Comparison of ENCODE assay signal across 22 cellular contexts in the genomic region with DNA sequence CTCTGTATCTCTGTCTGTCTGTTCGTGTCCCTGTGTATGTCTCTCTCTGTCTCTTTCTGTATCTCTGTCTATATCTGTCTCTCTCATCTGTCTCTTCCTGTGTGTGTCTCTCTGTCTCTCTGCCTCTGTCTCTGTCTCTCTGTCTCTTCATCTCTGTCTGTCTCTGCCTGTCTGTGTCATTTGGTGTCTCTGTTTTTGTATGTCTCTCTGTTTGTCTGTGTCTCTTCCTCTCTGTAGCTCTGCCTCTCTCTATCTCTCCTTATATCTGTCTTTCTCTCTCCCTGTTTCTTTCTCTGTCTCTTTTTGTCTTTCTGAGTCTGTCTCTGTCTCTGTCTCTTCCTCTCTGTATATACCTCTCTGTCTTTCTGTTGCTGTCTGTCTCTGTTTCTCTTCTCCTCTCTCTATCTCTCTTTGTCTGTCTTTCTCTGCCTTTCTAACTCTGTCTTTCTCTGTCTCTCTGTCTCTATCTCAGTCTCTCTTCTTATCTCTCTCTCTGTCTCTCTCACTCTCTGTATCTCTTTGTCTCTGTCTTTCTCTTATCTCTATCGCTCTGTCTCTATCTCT. TPM values are rescaled to one million over a fixed set of nuclear protein-coding genes. Genes with fewer than 3 reads are reported as not detected.
A peak's percentile ranks its signal among the peaks of the same experiment; 100 is the strongest.
DNase-seq lines count a peak whose midpoint lies in the region; ATAC-seq and TF ChIP-seq lines count a peak whose summit lies in the region.
"Had no signal": no experiment of that assay in that cellular context is flagged by ENCODE, and none has a peak within 500 bp of the region (broad histone marks: within the 10 kb centered on the region; RNA-seq: fewer than 3 reads in every experiment).

No MANE protein-coding gene starts in this region.

- BruUV-seq in PC-9 (replicated peaks; lab: Mats Ljungman, UMichigan), result no TSS peak

- no peak for ATAC-seq in activated CD8-positive, alpha-beta T cell treated with anti-CD3 and anti-CD28 coated beads for 36 hours
- no peak for ATAC-seq in activated CD8-positive, alpha-beta T cell treated with anti-CD3 and anti-CD28 coated beads, Interleukin-2, amount 10 ng/mL, durations not matched to agents 7 days and 5 days
- no peak for ATAC-seq in activated naive CD8-positive, alpha-beta T cell treated with anti-CD3 and anti-CD28 coated beads, Interleukin-2, amount 50 U/mL, for 24 hours

- H3K9me3 ChIP-seq in Karpas-422 (ENCODE audit: low read length) (no peaks in the 10 kb centered on the region), spleen (no peaks in the 10 kb centered on the region), PC-9 (ENCODE audit: insufficient read depth, low read depth) (no peaks in the 10 kb centered on the region)
- H3K9me3 ChIP-seq: heart left ventricle, prostate gland, suprapubic skin had no signal

- peaks cover 68% of the 10 kb centered on the region for H3K4me1 ChIP-seq in Karpas-422 (ENCODE audit: low read length)
- H3K4me1 ChIP-seq in spleen, result peaks cover 0 to 16% (median 4%) of the 10 kb centered on the region in 6 donors
- no peaks in the 10 kb centered on the region for H3K4me1 ChIP-seq in PC-9 (replicated peaks; ENCODE audit: insufficient read depth)
- H3K4me1 ChIP-seq: heart left ventricle, prostate gland, suprapubic skin had no signal

- H3K36me3 ChIP-seq in Karpas-422 (ENCODE audit: insufficient read depth, low read length) (no peaks in the 10 kb centered on the region), spleen (no peaks in the 10 kb centered on the region), PC-9 (ENCODE audit: low read depth) (no peaks in the 10 kb centered on the region)
- H3K36me3 ChIP-seq: heart left ventricle, prostate gland, suprapubic skin had no signal

- WGBS in spleen, 5 donors, result 72 to 84% (median 78%) methylated on average over 2 of the region's 2 CpGs

- H3K4me3 Mint-ChIP-seq in activated CD8-positive, alpha-beta T cell treated with anti-CD3 and anti-CD28 coated beads for 36 hours, result no peak overlapping the region
- H3K4me3 Mint-ChIP-seq in activated CD8-positive, alpha-beta T cell treated with anti-CD3 and anti-CD28 coated beads, Interleukin-2, amount 10 ng/mL, durations not matched to agents 7 days and 5 days, result no peak overlapping the region
- no peak overlapping the region for H3K4me3 Mint-ChIP-seq in activated naive CD8-positive, alpha-beta T cell treated with anti-CD3 and anti-CD28 coated beads, Interleukin-2, amount 50 U/mL, for 24 hours
- H3K4me3 Mint-ChIP-seq: activated naive CD8-positive, alpha-beta T cell had no signal

- POLR2A ChIA-PET in activated CD8-positive, alpha-beta T cell treated with anti-CD3 and anti-CD28 coated beads for 36 hours (lab: Charles Lee), result no interaction called here
- POLR2A ChIA-PET in activated CD8-positive, alpha-beta T cell treated with anti-CD3 and anti-CD28 coated beads, Interleukin-2, amount 10 ng/mL, durations not matched to agents 7 days and 5 days (lab: Charles Lee), result no interaction called here
- POLR2A ChIA-PET in PC-9 (lab: Charles Lee; ENCODE audit: unreplicated experiment), result no interaction called here

- H3K9me2 ChIP-seq in Karpas-422 (replicated peaks; ENCODE audit: insufficient read depth, low read length) (no peaks in the 10 kb centered on the region), PC-9 (ENCODE audit: insufficient read depth) (no peaks in the 10 kb centered on the region)

- peak overlapping the region; percentile 70 for H3K9ac ChIP-seq in Karpas-422 (ENCODE audit: low read length)

- no peaks in the 10 kb centered on the region for H3K36me3 Mint-ChIP-seq in activated CD8-positive, alpha-beta T cell treated with anti-CD3 and anti-CD28 coated beads for 36 hours (ENCODE audit: low read depth)
- H3K36me3 Mint-ChIP-seq in activated CD8-positive, alpha-beta T cell treated with anti-CD3 and anti-CD28 coated beads, Interleukin-2, amount 10 ng/mL, durations not matched to agents 7 days and 5 days (ENCODE audit: low read depth), result no peaks in the 10 kb centered on the region
- no peaks in the 10 kb centered on the region for H3K36me3 Mint-ChIP-seq in activated naive CD8-positive, alpha-beta T cell treated with anti-CD3 and anti-CD28 coated beads, Interleukin-2, amount 50 U/mL, for 24 hours (ENCODE audit: low read depth)
- H3K36me3 Mint-ChIP-seq: activated naive CD8-positive, alpha-beta T cell had no signal

- intact Hi-C loops in activated CD8-positive, alpha-beta T cell treated with anti-CD3 and anti-CD28 coated beads for 36 hours (cut with micrococcal nuclease), result no loop called here
- intact Hi-C loops in spleen (cut with DNase I; ENCODE audit: low total_unique reads) (no loop called here), PC-9 (cut with micrococcal nuclease; ENCODE audit: unreplicated experiment) (no loop called here)

- H3K27ac ChIP-seq in Karpas-422 (ENCODE audit: low read length) (peak overlapping the region; percentile 96), spleen (peak overlapping the region; percentile 45 to 91 (median 71)), PC-9 (no peak overlapping the region)
- H3K27ac ChIP-seq: heart left ventricle, prostate gland, suprapubic skin had no signal

- peaks cover 4% of the 10 kb centered on the region; the same call in 1 of the 2 replicates for H3F3A ChIP-seq in PC-9 (ENCODE audit: insufficient read depth, low read depth)

- no peaks in the 10 kb centered on the region for H4K20me1 ChIP-seq in Karpas-422 (ENCODE audit: insufficient read depth, low read depth, low read length)
- no peaks in the 10 kb centered on the region for H4K20me1 ChIP-seq in PC-9 (ENCODE audit: insufficient read depth)

- no peaks in the 10 kb centered on the region for H3K79me2 ChIP-seq in Karpas-422 (ENCODE audit: low read length)
- H3K79me2 ChIP-seq in PC-9 (ENCODE audit: low read depth), result no peaks in the 10 kb centered on the region

- no peak for TF ChIP-seq POLR2A in spleen (IDR thresholded peaks at IDR 0.05)

- H3K27me3 ChIP-seq in Karpas-422 (ENCODE audit: low read length), result no peaks in the 10 kb centered on the region
- H3K27me3 ChIP-seq in spleen (replicated peaks in 1 of 7), result no peaks in the 10 kb centered on the region
- H3K27me3 ChIP-seq in PC-9 (ENCODE audit: insufficient read depth, low read depth), result no peaks in the 10 kb centered on the region
- H3K27me3 ChIP-seq: heart left ventricle, suprapubic skin had no signal

- CTCF ChIA-PET in activated CD8-positive, alpha-beta T cell treated with anti-CD3 and anti-CD28 coated beads for 36 hours (lab: Charles Lee), result no interaction called here
- CTCF ChIA-PET in activated CD8-positive, alpha-beta T cell treated with anti-CD3 and anti-CD28 coated beads, Interleukin-2, amount 10 ng/mL, durations not matched to agents 7 days and 5 days (lab: Charles Lee), result no interaction called here
- CTCF ChIA-PET in PC-9 (lab: Charles Lee), result no interaction called here

- H3K4me1 Mint-ChIP-seq in activated CD8-positive, alpha-beta T cell treated with anti-CD3 and anti-CD28 coated beads for 36 hours (ENCODE audit: low read depth), result no peaks in the 10 kb centered on the region
- no peaks in the 10 kb centered on the region for H3K4me1 Mint-ChIP-seq in activated CD8-positive, alpha-beta T cell treated with anti-CD3 and anti-CD28 coated beads, Interleukin-2, amount 10 ng/mL, durations not matched to agents 7 days and 5 days (ENCODE audit: low read depth)
- H3K4me1 Mint-ChIP-seq in activated naive CD8-positive, alpha-beta T cell treated with anti-CD3 and anti-CD28 coated beads, Interleukin-2, amount 50 U/mL, for 24 hours, result peaks cover 20% of the 10 kb centered on the region
- H3K4me1 Mint-ChIP-seq: H9 had no signal

- DNase-seq in activated CD8-positive, alpha-beta T cell treated with anti-CD3 and anti-CD28 coated beads for 36 hours, result no peak
- no peak for DNase-seq in activated CD8-positive, alpha-beta T cell treated with anti-CD3 and anti-CD28 coated beads, Interleukin-2, amount 10 ng/mL, durations not matched to agents 7 days and 5 days
- peak; percentile 59 for DNase-seq in Karpas-422
- DNase-seq in activated naive CD8-positive, alpha-beta T cell treated with anti-CD3 and anti-CD28 coated beads, Interleukin-2, amount 50 U/mL, for 24 hours, result no peak
- no peak for DNase-seq in spleen
- no peak for DNase-seq in PC-9
- no peak for DNase-seq in SW480 (ENCODE audit: low spot score)
- DNase-seq in activated gamma-delta T cell (lab: John Stamatoyannopoulos, UW), result no peak
- DNase-seq: activated CD4-positive, alpha-beta T cell treated with anti-CD3 and anti-CD28 coated beads for 4 hours; DND-41; H9; heart left ventricle; NCI-H1092 treated with DMSO at 0.1 percent for 48 hours; NCI-H2029; NCI-H345; NCI-H774; PC-3; SIG-M5 had no signal

- H3K27ac Mint-ChIP-seq in activated CD8-positive, alpha-beta T cell treated with anti-CD3 and anti-CD28 coated beads for 36 hours, result no peak overlapping the region
- H3K27ac Mint-ChIP-seq in activated CD8-positive, alpha-beta T cell treated with anti-CD3 and anti-CD28 coated beads, Interleukin-2, amount 10 ng/mL, durations not matched to agents 7 days and 5 days, result no peak overlapping the region
- peak overlapping the region; percentile 69 for H3K27ac Mint-ChIP-seq in activated naive CD8-positive, alpha-beta T cell treated with anti-CD3 and anti-CD28 coated beads, Interleukin-2, amount 50 U/mL, for 24 hours
- H3K27ac Mint-ChIP-seq: activated naive CD8-positive, alpha-beta T cell; H9 had no signal

- H2AFZ ChIP-seq in Karpas-422 (ENCODE audit: low read length) (no peak overlapping the region), PC-9 (no peak overlapping the region)

- peak; percentile 22 for TF ChIP-seq CTCF in activated CD8-positive, alpha-beta T cell treated with anti-CD3 and anti-CD28 coated beads for 36 hours (IDR thresholded peaks at IDR 0.05)
- no peak for TF ChIP-seq CTCF in spleen (IDR thresholded peaks at IDR 0.05 in 8 of 11, conservative IDR thresholded peaks at IDR 0.05 in 3 of 11)
- TF ChIP-seq CTCF in PC-9 (conservative IDR thresholded peaks at IDR 0.05), result no peak

- H3K4me2 ChIP-seq in Karpas-422 (ENCODE audit: low read depth, low read length, poor library complexity, severe bottlenecking) (peak overlapping the region; percentile 41), PC-9 (no peak overlapping the region)

- H3K9me3 Mint-ChIP-seq in activated CD8-positive, alpha-beta T cell treated with anti-CD3 and anti-CD28 coated beads for 36 hours, result no peaks in the 10 kb centered on the region
- no peaks in the 10 kb centered on the region for H3K9me3 Mint-ChIP-seq in activated CD8-positive, alpha-beta T cell treated with anti-CD3 and anti-CD28 coated beads, Interleukin-2, amount 10 ng/mL, durations not matched to agents 7 days and 5 days (ENCODE audit: insufficient read depth)
- H3K9me3 Mint-ChIP-seq in activated naive CD8-positive, alpha-beta T cell treated with anti-CD3 and anti-CD28 coated beads, Interleukin-2, amount 50 U/mL, for 24 hours, result no peaks in the 10 kb centered on the region

- H3K27me3 Mint-ChIP-seq in activated CD8-positive, alpha-beta T cell treated with anti-CD3 and anti-CD28 coated beads for 36 hours, result no peaks in the 10 kb centered on the region
- no peaks in the 10 kb centered on the region for H3K27me3 Mint-ChIP-seq in activated CD8-positive, alpha-beta T cell treated with anti-CD3 and anti-CD28 coated beads, Interleukin-2, amount 10 ng/mL, durations not matched to agents 7 days and 5 days (ENCODE audit: low read depth)
- H3K27me3 Mint-ChIP-seq in activated naive CD8-positive, alpha-beta T cell treated with anti-CD3 and anti-CD28 coated beads, Interleukin-2, amount 50 U/mL, for 24 hours, result peaks cover 9% of the 10 kb centered on the region
- H3K27me3 Mint-ChIP-seq: activated naive CD8-positive, alpha-beta T cell had no signal

- H3K4me3 ChIP-seq in Karpas-422 (ENCODE audit: low read length) (0 out of 2 replicates have a peak overlapping the region, but pooled peaks have one; percentile 0), spleen (no peak overlapping the region), PC-9 (no peak overlapping the region)
- H3K4me3 ChIP-seq: heart left ventricle, lung, prostate gland, suprapubic skin had no signal

RNA-seq across cellular contexts. Expression of a gene that starts 50.2 kb away (rescaled TPM):
- total RNA-seq in activated CD8-positive, alpha-beta T cell treated with anti-CD3 and anti-CD28 coated beads for 36 hours, result 10 to 100 TPM; 12.0 to 12.1 TPM
- total RNA-seq in activated CD8-positive, alpha-beta T cell treated with anti-CD3 and anti-CD28 coated beads, Interleukin-2, amount 10 ng/mL, durations not matched to agents 7 days and 5 days, result 1 to 10 TPM; 8.6 to 9.2 TPM
- total RNA-seq in Karpas-422 (2014; rRNA removed; shearing (Covaris generic); ENCODE audit: low replicate concordance), result 0.18 TPM in 1 of 2 replicates, not detected in the other
- 10 to 100 TPM in 1 of 7 donors, 1 to 10 TPM in 6; 3.4 to 10.4 (median 4.6) TPM for total RNA-seq in spleen
- 1 to 10 TPM; 3.3 to 6.0 (median 3.6) TPM for polyA plus RNA-seq in spleen
- 1.0 and 1.1 TPM in 2 replicates for total RNA-seq in PC-9 (2021)
